In genomic region chr3:146542968-146543367, GRCh38 we compare ENCODE assay signal across 8 cellular contexts. TPM values are rescaled to one million over a fixed set of nuclear protein-coding genes. Genes with fewer than 3 reads are reported as not detected.
DNase-seq lines count a peak whose midpoint lies in the region; ATAC-seq and TF ChIP-seq lines count a peak whose summit lies in the region.

No MANE protein-coding gene starts in this region.

- peak overlapping the region; percentile 80 to 92 for H3K4me3 ChIP-seq in ascending aorta
- H3K4me3 ChIP-seq in lung: peak overlapping the region; percentile 44

- H3K9me3 Mint-ChIP-seq in activated naive CD4-positive, alpha-beta T cell treated with anti-CD3 and anti-CD28 coated beads, Interleukin-2, amount 10 ng/mL, durations not matched to agents 7 days and 5 days: no peaks in the 10 kb centered on the region
- H3K9me3 Mint-ChIP-seq in type B pancreatic cell: no peaks in the 10 kb centered on the region

- intact Hi-C loops in ascending aorta (cut with DNase I): loop anchor here (5.0 kb wide), 1 partner anchor 381 kb away; the partner anchor contains the start of gene PLOD2

- no peaks in the 10 kb centered on the region for H3K27me3 ChIP-seq in ascending aorta
- H3K27me3 ChIP-seq in lung (ENCODE audit: control insufficient read depth, insufficient read depth): no peaks in the 10 kb centered on the region

- TF ChIP-seq CTCF in ascending aorta (IDR thresholded peaks at IDR 0.05): no peak
- TF ChIP-seq CTCF in lung (IDR thresholded peaks at IDR 0.05; ENCODE audit: control extremely low read depth, extremely low read depth): no peak
- TF ChIP-seq CTCF in type B pancreatic cell (conservative IDR thresholded peaks at IDR 0.05): no peak

- H3K4me1 ChIP-seq in ascending aorta (peaks cover 0 to 4% of the 10 kb centered on the region in 2 donors), lung (ENCODE audit: control insufficient read depth in 2 of 2, insufficient read depth in 2 of 2, low read length in 2 of 2) (peaks cover 3 to 11% of the 10 kb centered on the region in 2 donors)

- H3K36me3 ChIP-seq in ascending aorta (no peaks in the 10 kb centered on the region), lung (ENCODE audit: control insufficient read depth in 2 of 2, insufficient read depth in 2 of 2, low read length in 2 of 2) (peaks cover 0 to 3% of the 10 kb centered on the region in 2 donors)

- H3K4me1 Mint-ChIP-seq in activated naive CD4-positive, alpha-beta T cell treated with anti-CD3 and anti-CD28 coated beads, Interleukin-2, amount 10 ng/mL, durations not matched to agents 7 days and 5 days: peaks cover 74% of the 10 kb centered on the region
- H3K4me1 Mint-ChIP-seq in type B pancreatic cell (ENCODE audit: unreplicated experiment): peaks cover 21% of the 10 kb centered on the region

- ATAC-seq in lung (ENCODE audit: insufficient read depth, low FRiP score) (no peak), GM21381 (IDR thresholded peaks at IDR 0.05; ENCODE audit: unreplicated experiment) (no peak), HG03135 (IDR thresholded peaks at IDR 0.05; ENCODE audit: unreplicated experiment) (no peak), GM21526 (IDR thresholded peaks at IDR 0.05; ENCODE audit: low FRiP score, unreplicated experiment) (no peak)

- WGBS in lung, 2 donors: 23 to 35% methylated on average over 2 of the region's 2 CpGs

- H3K9me3 ChIP-seq in ascending aorta (no peaks in the 10 kb centered on the region), lung (ENCODE audit: control insufficient read depth in 2 of 2, insufficient read depth in 1 of 2, low read length in 1 of 2) (no peaks in the 10 kb centered on the region)

- H3K27ac Mint-ChIP-seq in activated naive CD4-positive, alpha-beta T cell treated with anti-CD3 and anti-CD28 coated beads, Interleukin-2, amount 10 ng/mL, durations not matched to agents 7 days and 5 days: peak overlapping the region; percentile 93
- peak overlapping the region; percentile 96 for H3K27ac Mint-ChIP-seq in type B pancreatic cell

- H3K27me3 Mint-ChIP-seq in activated naive CD4-positive, alpha-beta T cell treated with anti-CD3 and anti-CD28 coated beads, Interleukin-2, amount 10 ng/mL, durations not matched to agents 7 days and 5 days: no peaks in the 10 kb centered on the region
- H3K27me3 Mint-ChIP-seq in type B pancreatic cell: no peaks in the 10 kb centered on the region

- CTCF ChIA-PET in activated naive CD4-positive, alpha-beta T cell treated with anti-CD3 and anti-CD28 coated beads, Interleukin-2, amount 10 ng/mL, durations not matched to agents 7 days and 5 days (lab: Charles Lee): interaction anchor here (1.4 kb wide), 1 partner anchor 35 kb away, joined by 3 read pairs; no protein-coding TSS in a partner anchor

- peak overlapping the region; percentile 98 for H3K27ac ChIP-seq in ascending aorta
- peak overlapping the region in 1 of 2 donors; percentile 94 for H3K27ac ChIP-seq in lung (ENCODE audit: low read depth in 1 of 2, low read length in 1 of 2)

- DNase-seq in activated naive CD4-positive, alpha-beta T cell treated with anti-CD3 and anti-CD28 coated beads, Interleukin-2, amount 10 ng/mL, durations not matched to agents 7 days and 5 days: no peak
- no peak for DNase-seq in activated naive CD4-positive, alpha-beta T cell treated with anti-CD3 and anti-CD28 coated beads, Interleukin-2, amount 50 U/mL, for 16 hours
- DNase-seq in ascending aorta (ENCODE audit: low spot score in 2 of 2) (no peak), lung (ENCODE audit: low spot score) (no peak), type B pancreatic cell (ENCODE audit: extremely low spot score, unreplicated experiment) (no peak)

- peaks cover 35% of the 10 kb centered on the region for H3K36me3 Mint-ChIP-seq in activated naive CD4-positive, alpha-beta T cell treated with anti-CD3 and anti-CD28 coated beads, Interleukin-2, amount 10 ng/mL, durations not matched to agents 7 days and 5 days
- peaks cover 11% of the 10 kb centered on the region for H3K36me3 Mint-ChIP-seq in type B pancreatic cell

- H3K4me3 Mint-ChIP-seq in activated naive CD4-positive, alpha-beta T cell treated with anti-CD3 and anti-CD28 coated beads, Interleukin-2, amount 10 ng/mL, durations not matched to agents 7 days and 5 days: peak overlapping the region; percentile 81
- H3K4me3 Mint-ChIP-seq in type B pancreatic cell: peak overlapping the region; percentile 94

RNA-seq across cellular contexts. Expression of gene PLSCR1, which starts 1.4 kb away (rescaled TPM):
- total RNA-seq in ascending aorta (62.2 TPM), lung (100 to 1,000 TPM in 1 of 2 donors, 10 to 100 TPM in 1; 91.9 to 125 TPM), type B pancreatic cell (ENCODE audit: low replicate concordance) (51.5 and 86.4 TPM in 2 replicates)
- polyA plus RNA-seq in lung: 100 to 1,000 TPM in 1 of 2 donors, 10 to 100 TPM in 1; 38.6 to 211 TPM
